Comparison of ENCODE assay signal across 1 cellular context in genomic region chr11:125942771-125943428, GRCh38.
TF ChIP-seq lines count a peak whose summit lies in the region.

No MANE protein-coding gene starts in this region.

TF ChIP-seq in HepG2, 621 proteins besides CTCF, POLR2A, EP300 and RAD21:
- TF ChIP-seq RFX5 (IDR thresholded peaks at IDR 0.05; ENCODE audit: low read depth, low read length) (no peak), ZNF687 (CRISPR knock-in tag; IDR thresholded peaks at IDR 0.05) (peak; percentile 41)
TF ChIP-seq in HepG2: peak in this region for 1.
